1 cellular context compared by ENCODE assay signal in genomic region chr2:99317873-99318200, GRCh38. TPM values are rescaled to one million over a fixed set of nuclear protein-coding genes. Genes with fewer than 3 reads are reported as not detected.
"Had no signal": no experiment of that assay in that cellular context is flagged by ENCODE, and none has a peak within 500 bp of the region (broad histone marks: within the 10 kb centered on the region; RNA-seq: fewer than 3 reads in every experiment).

No MANE protein-coding gene starts in this region.

RNA-seq across cellular contexts. Expression of gene LYG1, which starts 16.8 kb away (rescaled TPM):
- total RNA-seq: GM23248 had no signal
